In the genomic region with DNA sequence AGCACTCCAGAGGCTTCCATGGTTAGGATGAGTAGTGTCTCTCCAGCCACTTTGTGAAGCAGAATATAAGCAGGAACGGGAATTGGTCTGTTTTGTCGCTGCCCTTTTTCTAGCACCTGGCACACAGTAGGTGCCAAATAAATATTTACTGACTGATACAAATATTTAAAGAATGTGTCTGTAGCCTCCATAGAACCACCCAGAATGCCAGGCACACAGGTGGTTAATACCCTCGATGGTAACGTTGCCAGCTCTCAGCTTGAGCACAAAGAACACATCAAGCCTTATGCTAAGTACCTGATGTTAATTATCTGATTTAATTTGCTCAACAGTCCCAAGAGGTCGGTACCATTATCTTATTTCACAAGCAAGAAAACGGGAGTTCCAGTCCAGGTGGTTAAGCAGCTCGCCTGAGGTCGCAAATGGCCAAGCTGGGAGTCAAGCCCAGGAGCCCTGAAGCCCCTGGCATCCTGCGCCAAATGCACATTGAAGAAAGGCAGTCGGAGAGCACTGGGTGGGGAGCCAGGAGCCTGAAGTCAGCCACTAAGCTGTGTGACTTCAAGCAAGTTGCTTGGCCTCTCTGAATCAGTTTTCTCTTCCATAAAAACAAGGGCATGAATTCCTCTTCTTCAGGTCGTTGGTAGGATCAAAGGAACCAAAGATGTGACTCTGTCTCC, we compare ENCODE assay signal across 10 cellular contexts. TPM values are rescaled to one million over a fixed set of nuclear protein-coding genes. Genes with fewer than 3 reads are reported as not detected.
DNase-seq lines count a peak whose midpoint lies in the region; ATAC-seq, FAIRE-seq and TF ChIP-seq lines count a peak whose summit lies in the region.
"Had no signal": no experiment of that assay in that cellular context is flagged by ENCODE, and none has a peak within 500 bp of the region (broad histone marks: within the 10 kb centered on the region; RNA-seq: fewer than 3 reads in every experiment).

No MANE protein-coding gene starts in this region.

- no peaks in the 10 kb centered on the region for H3K27me3 ChIP-seq in GM23338 (ENCODE audit: insufficient read depth)
- no peaks in the 10 kb centered on the region for H3K27me3 ChIP-seq in layer of hippocampus (ENCODE audit: control insufficient read depth, insufficient read depth, low read length)

- ATAC-seq in GM23338 (no peak), left lobe of liver (no peak), HG03196 (IDR thresholded peaks at IDR 0.05; ENCODE audit: unreplicated experiment) (no peak)
- ATAC-seq in activated T-helper 17 cell treated with anti-CD3 and anti-CD28 coated beads, Interleukin-2, amount 50 U/mL, for 72 hours (replicated peaks), result no peak
- ATAC-seq: activated CD8-positive, alpha-beta memory T cell treated with anti-CD3 and anti-CD28 coated beads, Interleukin-2, amount 10 ng/mL, durations not matched to agents 7 days and 5 days had no signal

- no peak for FAIRE-seq in frontal cortex (lab: Jason Lieb, UNC)

- H3K4me2 ChIP-seq in GM23338, result peak overlapping the region; percentile 57

- TF ChIP-seq CTCF in GM23338 (conservative IDR thresholded peaks at IDR 0.05; ENCODE audit: low read depth in 2 of 2), result no peak

- H3K27ac ChIP-seq in GM23338 (ENCODE audit: low read depth) (peak overlapping the region; percentile 93), layer of hippocampus (ENCODE audit: low read depth, low read length) (peak overlapping the region; percentile 64), skin epidermis (peak overlapping the region in 19 of 21 experiments; percentile 46 to 90 (median 80))

- H4K20me1 ChIP-seq in GM23338 (replicated peaks; ENCODE audit: insufficient read depth), result peaks cover 8% of the 10 kb centered on the region; the same call in 1 of the 2 replicates

- H3K4me3 ChIP-seq in GM23338 (no peak overlapping the region), skin epidermis (no peak overlapping the region)

- no peaks in the 10 kb centered on the region for H3K9me3 Mint-ChIP-seq in GM23338
- H3K9me3 Mint-ChIP-seq in activated T-helper 17 cell treated with anti-CD3 and anti-CD28 coated beads, Interleukin-2, amount 50 U/mL, for 72 hours, result no peaks in the 10 kb centered on the region

- H3K79me2 ChIP-seq in GM23338 (replicated peaks; ENCODE audit: insufficient read depth), result 0 out of 2 replicates have a peak, but pooled peaks cover 10% of the 10 kb centered on the region

- no peaks in the 10 kb centered on the region for H3K36me3 ChIP-seq in GM23338 (ENCODE audit: insufficient read depth)

- H3K27ac Mint-ChIP-seq in GM23338, result peak overlapping the region; percentile 89
- peak overlapping the region; percentile 78 for H3K27ac Mint-ChIP-seq in activated T-helper 17 cell treated with anti-CD3 and anti-CD28 coated beads, Interleukin-2, amount 50 U/mL, for 72 hours
- H3K27ac Mint-ChIP-seq: activated CD8-positive, alpha-beta memory T cell treated with anti-CD3 and anti-CD28 coated beads, Interleukin-2, amount 10 ng/mL, durations not matched to agents 7 days and 5 days had no signal

- peaks cover 2% of the 10 kb centered on the region for H3K27me3 Mint-ChIP-seq in GM23338 (ENCODE audit: insufficient read depth, low read depth, poor library complexity)
- H3K27me3 Mint-ChIP-seq in activated T-helper 17 cell treated with anti-CD3 and anti-CD28 coated beads, Interleukin-2, amount 50 U/mL, for 72 hours, result no peaks in the 10 kb centered on the region
- H3K27me3 Mint-ChIP-seq: activated CD8-positive, alpha-beta memory T cell treated with anti-CD3 and anti-CD28 coated beads, Interleukin-2, amount 10 ng/mL, durations not matched to agents 7 days and 5 days had no signal

- 0 out of 2 replicates have a peak, but pooled peaks cover 2% of the 10 kb centered on the region for H3F3A ChIP-seq in GM23338 (replicated peaks; ENCODE audit: low read depth)

- DNase-seq in GM23338 (ENCODE audit: low spot score), result no peak
- DNase-seq in left lobe of liver (ENCODE audit: low spot score), result no peak
- DNase-seq in foreskin melanocyte, result no peak
- DNase-seq in frontal cortex (ENCODE audit: low spot score in 2 of 2), result no peak
- DNase-seq: activated CD8-positive, alpha-beta memory T cell treated with anti-CD3 and anti-CD28 coated beads, Interleukin-2, amount 10 ng/mL, durations not matched to agents 7 days and 5 days; NCI-H2107 had no signal

- H3K9me2 ChIP-seq in GM23338 (ENCODE audit: insufficient read depth), result no peaks in the 10 kb centered on the region

- no peak overlapping the region for H2AFZ ChIP-seq in GM23338

- no peak overlapping the region for H3K4me3 Mint-ChIP-seq in GM23338
- peak overlapping the region; percentile 47 for H3K4me3 Mint-ChIP-seq in activated T-helper 17 cell treated with anti-CD3 and anti-CD28 coated beads, Interleukin-2, amount 50 U/mL, for 72 hours
- H3K4me3 Mint-ChIP-seq: activated CD8-positive, alpha-beta memory T cell treated with anti-CD3 and anti-CD28 coated beads, Interleukin-2, amount 10 ng/mL, durations not matched to agents 7 days and 5 days had no signal

- H3K4me1 Mint-ChIP-seq in GM23338, result peaks cover 55% of the 10 kb centered on the region
- H3K4me1 Mint-ChIP-seq in activated T-helper 17 cell treated with anti-CD3 and anti-CD28 coated beads, Interleukin-2, amount 50 U/mL, for 72 hours, result peaks cover 4% of the 10 kb centered on the region

- peaks cover 38% of the 10 kb centered on the region for H3K4me1 ChIP-seq in GM23338 (ENCODE audit: insufficient read depth)

- H3K36me3 Mint-ChIP-seq in GM23338 (ENCODE audit: low read depth), result no peaks in the 10 kb centered on the region; the same call in 2 of the 3 replicates
- H3K36me3 Mint-ChIP-seq in activated T-helper 17 cell treated with anti-CD3 and anti-CD28 coated beads, Interleukin-2, amount 50 U/mL, for 72 hours (ENCODE audit: low read depth), result no peaks in the 10 kb centered on the region
- H3K36me3 Mint-ChIP-seq: activated CD8-positive, alpha-beta memory T cell treated with anti-CD3 and anti-CD28 coated beads, Interleukin-2, amount 10 ng/mL, durations not matched to agents 7 days and 5 days had no signal

TF ChIP-seq in GM23338, 12 proteins besides CTCF, POLR2A, EP300 and RAD21:
- TF ChIP-seq ZNF331 (CRISPR knock-in tag; IDR thresholded peaks at IDR 0.05; ENCODE audit: low read depth) (no peak), EZH2phosphoT487 (IDR thresholded peaks at IDR 0.05; ENCODE audit: unreplicated experiment) (no peak)
- TF ChIP-seq, protein P1, sequence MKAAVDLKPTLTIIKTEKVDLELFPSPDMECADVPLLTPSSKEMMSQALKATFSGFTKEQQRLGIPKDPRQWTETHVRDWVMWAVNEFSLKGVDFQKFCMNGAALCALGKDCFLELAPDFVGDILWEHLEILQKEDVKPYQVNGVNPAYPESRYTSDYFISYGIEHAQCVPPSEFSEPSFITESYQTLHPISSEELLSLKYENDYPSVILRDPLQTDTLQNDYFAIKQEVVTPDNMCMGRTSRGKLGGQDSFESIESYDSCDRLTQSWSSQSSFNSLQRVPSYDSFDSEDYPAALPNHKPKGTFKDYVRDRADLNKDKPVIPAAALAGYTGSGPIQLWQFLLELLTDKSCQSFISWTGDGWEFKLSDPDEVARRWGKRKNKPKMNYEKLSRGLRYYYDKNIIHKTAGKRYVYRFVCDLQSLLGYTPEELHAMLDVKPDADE (IDR thresholded peaks at IDR 0.05), result no peak

RNA-seq across cellular contexts. Expression of a gene that starts 26.4 kb away (rescaled TPM):
- 47.8 and 70.8 TPM in 2 replicates for total RNA-seq in GM23338 (2014; rRNA removed; shearing (Covaris generic))
- polyA plus RNA-seq in GM23338 (2016; fragmentation: Nextera tagmentation; extraction: Ambion mirVana), result 13.3 and 14.9 TPM in 2 replicates
- 10 to 100 TPM in 1 of 2 donors, 1 to 10 TPM in 1; 1.8 to 33.3 TPM for total RNA-seq in activated T-helper 17 cell treated with anti-CD3 and anti-CD28 coated beads, Interleukin-2, amount 50 U/mL, for 72 hours
- total RNA-seq in left lobe of liver, result 50.8 TPM
- 4.5 TPM for total RNA-seq in frontal cortex
